ENCODE assay signal across 8 cellular contexts in genomic region chr11:132312616-132313210, GRCh38.
DNase-seq lines count a peak whose midpoint lies in the region; ATAC-seq, FAIRE-seq and TF ChIP-seq lines count a peak whose summit lies in the region.

No MANE protein-coding gene starts in this region.

- H3K27me3 Mint-ChIP-seq in osteocyte (ENCODE audit: unreplicated experiment) (no peaks in the 10 kb centered on the region), T-cell (peaks cover 0 to 4% of the 10 kb centered on the region in 2 donors)
- H3K27me3 Mint-ChIP-seq in activated T-cell treated with anti-CD3 and anti-CD28 coated beads, Interleukin-2, amount 50 U/mL, for 4 hours (ENCODE audit: low read depth) = no peaks in the 10 kb centered on the region

- TF ChIP-seq CTCF in AG04449 (IDR thresholded peaks at IDR 0.05; ENCODE audit: insufficient read depth, low read length, missing control alignments) (peak; percentile 52), epithelial cell of proximal tubule (conservative IDR thresholded peaks at IDR 0.05; ENCODE audit: low read depth, low read length) (peak; percentile 63), osteocyte (IDR thresholded peaks at IDR 0.05) (peak; percentile 67)

- CTCF ChIA-PET in AG04449 (lab: Yijun Ruan, JAX) = interaction anchor here (0.7 to 5.6 kb wide), 20 partner anchors 8 to 752 kb away, joined by 3 to 65 read pairs (median 4); no protein-coding TSS in a partner anchor
- CTCF ChIA-PET in T-cell (lab: Charles Lee) = interaction anchor here in 1 of 2 donors (0.5 kb wide), 1 partner anchor 34 kb away, joined by 3 read pairs; no protein-coding TSS in a partner anchor

- no peak for FAIRE-seq in GM19239 (lab: Jason Lieb, UNC)

- H3K36me3 Mint-ChIP-seq in osteocyte (ENCODE audit: unreplicated experiment) = peaks cover 3% of the 10 kb centered on the region
- H3K36me3 Mint-ChIP-seq in activated T-cell treated with anti-CD3 and anti-CD28 coated beads, Interleukin-2, amount 50 U/mL, for 4 hours (ENCODE audit: insufficient read depth) = no peaks in the 10 kb centered on the region
- H3K36me3 Mint-ChIP-seq in T-cell = no peaks in the 10 kb centered on the region

- POLR2A ChIA-PET in AG04449 (lab: Yijun Ruan, JAX) (no interaction called here), T-cell (lab: Charles Lee) (no interaction called here)

- DNase-seq in AG04449 (ENCODE audit: low read depth, low spot score) (no peak), GM19239 (ENCODE audit: insufficient read length, low spot score) (peak; percentile 27), NCI-H2227 treated with DMSO at 0.1 percent for 48 hours (lab: John Stamatoyannopoulos, UW) (peak; percentile 5), epithelial cell of proximal tubule (ENCODE audit: low read depth) (no peak), osteocyte (ENCODE audit: extremely low spot score, unreplicated experiment) (no peak), NCI-H446 treated with DMSO at 0.1 percent for 48 hours (lab: John Stamatoyannopoulos, UW) (no peak), T-cell (no peak)
- DNase-seq in activated T-cell treated with anti-CD3 and anti-CD28 coated beads, Interleukin-2, amount 50 U/mL, for 4 hours = no peak

- no peak overlapping the region for H3K27ac Mint-ChIP-seq in osteocyte (ENCODE audit: unreplicated experiment)
- no peak overlapping the region for H3K27ac Mint-ChIP-seq in T-cell

- H3K4me3 ChIP-seq in AG04449 (ENCODE audit: low read depth, low read length) (no peak overlapping the region), epithelial cell of proximal tubule (ENCODE audit: low read depth, low read length) (no peak overlapping the region)

- H3K9me3 Mint-ChIP-seq in osteocyte (ENCODE audit: unreplicated experiment) (no peaks in the 10 kb centered on the region), T-cell (peaks cover 0 to 7% (median 0%) of the 10 kb centered on the region in 3 donors)
- no peaks in the 10 kb centered on the region for H3K9me3 Mint-ChIP-seq in activated T-cell treated with anti-CD3 and anti-CD28 coated beads, Interleukin-2, amount 50 U/mL, for 4 hours

- no peak overlapping the region for H3K4me3 Mint-ChIP-seq in osteocyte (ENCODE audit: unreplicated experiment)
- no peak overlapping the region for H3K4me3 Mint-ChIP-seq in activated T-cell treated with anti-CD3 and anti-CD28 coated beads, Interleukin-2, amount 50 U/mL, for 4 hours
- H3K4me3 Mint-ChIP-seq in T-cell = no peak overlapping the region

- H3K4me1 Mint-ChIP-seq in osteocyte (ENCODE audit: unreplicated experiment) (peaks cover 8% of the 10 kb centered on the region), T-cell (no peaks in the 10 kb centered on the region)
- no peaks in the 10 kb centered on the region for H3K4me1 Mint-ChIP-seq in activated T-cell treated with anti-CD3 and anti-CD28 coated beads, Interleukin-2, amount 50 U/mL, for 4 hours (ENCODE audit: low read depth)

- no peak for ATAC-seq in activated T-cell treated with anti-CD3 and anti-CD28 coated beads, Interleukin-2, amount 50 U/mL, for 4 hours
- ATAC-seq in T-cell (replicated peaks in 1 of 4) = no peak

Comparison
In these comparisons a context has a peak if more than half of its experiments do, and no peak if none do; other contexts are left out.
1. DNase-seq: peak in GM19239 (single experiment) and NCI-H2227 treated with DMSO at 0.1 percent for 48 hours (single experiment); none in AG04449 (single experiment), epithelial cell of proximal tubule (single experiment), osteocyte (single experiment), activated T-cell treated with anti-CD3 and anti-CD28 coated beads, Interleukin-2, amount 50 U/mL, for 4 hours (single experiment), NCI-H446 treated with DMSO at 0.1 percent for 48 hours (single experiment) and T-cell (0 of 34).
2. Peak in every context shown above with its lines, with median percentiles within 50 percentile points of each other: CTCF ChIP-seq.